ENCODE assay signal across 17 cellular contexts in the genomic region with DNA sequence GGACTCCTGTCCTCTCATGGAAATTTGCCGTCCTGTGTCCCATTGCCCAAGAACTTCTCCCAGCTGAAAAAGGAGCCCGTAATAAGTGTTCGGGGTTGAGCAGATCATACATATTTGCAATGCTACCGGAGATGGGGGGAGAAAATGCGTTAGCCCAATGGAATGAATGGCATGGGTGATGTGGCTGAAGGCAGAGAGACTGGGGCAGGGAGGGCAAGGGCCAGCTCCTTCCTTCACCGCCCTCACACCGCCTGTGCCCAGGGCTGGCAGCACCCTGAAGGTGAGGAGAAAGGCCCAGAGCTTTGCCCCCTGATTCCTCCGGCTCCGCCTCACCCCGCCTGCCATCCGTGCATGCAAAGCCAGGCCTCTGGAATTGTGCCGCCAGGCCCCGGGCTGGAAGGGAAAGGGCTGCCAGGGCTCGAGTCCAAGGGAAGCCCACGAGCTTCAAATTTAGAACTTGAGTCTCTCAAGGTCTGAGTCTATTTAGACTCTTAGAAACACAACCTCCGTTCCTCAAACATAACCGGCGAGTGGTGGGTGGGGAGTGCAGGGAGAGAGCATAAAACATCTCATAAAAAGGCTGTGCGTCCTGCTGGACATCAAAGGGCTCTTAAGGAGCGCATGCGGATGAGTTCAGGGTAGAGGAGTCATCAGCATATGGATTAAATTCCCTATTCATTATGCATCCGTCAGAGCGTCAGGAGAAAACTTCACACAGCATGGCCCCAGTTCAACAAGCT.
A peak's percentile ranks its signal among the peaks of the same experiment; 100 is the strongest.
DNase-seq lines count a peak whose midpoint lies in the region; ATAC-seq and TF ChIP-seq lines count a peak whose summit lies in the region.
"Had no signal": no experiment of that assay in that cellular context is flagged by ENCODE, and none has a peak within 500 bp of the region (broad histone marks: within the 10 kb centered on the region; RNA-seq: fewer than 3 reads in every experiment).

No MANE protein-coding gene starts in this region.

- H4K20me1 ChIP-seq in osteoblast (ENCODE audit: insufficient read depth, low read length), result no peaks in the 10 kb centered on the region

- intact Hi-C loops in uterus (cut with DNase I; ENCODE audit: low total_unique reads), result no loop called here

- H3K4me3 ChIP-seq in epithelial cell of esophagus (ENCODE audit: low read length) (no peak overlapping the region), osteoblast (ENCODE audit: insufficient read depth, low read length) (peak overlapping the region; percentile 48), uterus (no peak overlapping the region)
- H3K4me3 ChIP-seq: right atrium auricular region had no signal

- TF ChIP-seq POLR2A in uterus (IDR thresholded peaks at IDR 0.05), result no peak

- H3K4me2 ChIP-seq in osteoblast (ENCODE audit: insufficient read depth, low read length), result peak overlapping the region; percentile 64

- peaks cover 40% of the 10 kb centered on the region for H3K4me1 ChIP-seq in osteoblast (ENCODE audit: insufficient read depth, low read length)
- H3K4me1 ChIP-seq in uterus, result no peaks in the 10 kb centered on the region
- H3K4me1 ChIP-seq: right atrium auricular region had no signal

- H3K79me2 ChIP-seq in osteoblast (ENCODE audit: insufficient read depth, low read length), result no peaks in the 10 kb centered on the region

- no peaks in the 10 kb centered on the region for H3K9me3 ChIP-seq in osteoblast (ENCODE audit: low read depth, low read length)
- no peaks in the 10 kb centered on the region for H3K9me3 ChIP-seq in uterus
- H3K9me3 ChIP-seq: right atrium auricular region had no signal

- ATAC-seq in GM18861 (IDR thresholded peaks at IDR 0.05; ENCODE audit: unreplicated experiment), result no peak
- ATAC-seq: effector memory CD8-positive, alpha-beta T cell; left cardiac atrium had no signal

- DNase-seq in ELR (ENCODE audit: low read depth) (peak; percentile 98), NCI-H226 (peak; percentile 58), epithelial cell of esophagus (ENCODE audit: low read depth) (peak; percentile 35), osteoblast (ENCODE audit: insufficient read length, low spot score, missing footprints) (peak; percentile 97), uterus (no peak), ACHN (no peak)
- DNase-seq in stimulated activated CD4-positive, alpha-beta T cell treated with anti-CD3 and anti-CD28 coated beads, Interleukin-2, amount 100 ng/mL, for 24 hours, result no peak
- DNase-seq: activated CD4-positive, CD25-positive, alpha-beta regulatory T cell treated with anti-CD3 and anti-CD28 coated beads, Interleukin-2, amount 50 U/mL, for 72 hours; activated T-cell treated with anti-CD3 and anti-CD28 coated beads for 4 hours; CD8-positive, alpha-beta memory T cell; effector memory CD8-positive, alpha-beta T cell; left cardiac atrium; NCI-H1092 treated with DMSO at 0.1 percent for 48 hours; stimulated activated naive CD4-positive, alpha-beta T cell treated with Interleukin-2 at 50 U/mL for 16 hours; SW 1271 had no signal

- TF ChIP-seq CTCF in epithelial cell of esophagus (IDR thresholded peaks at IDR 0.05; ENCODE audit: insufficient read depth, low read depth, low read length, missing control alignments) (no peak), osteoblast (IDR thresholded peaks at IDR 0.05; ENCODE audit: extremely low read depth, low read depth, low read length) (no peak), uterus (IDR thresholded peaks at IDR 0.05) (no peak)

- H3K27me3 ChIP-seq in osteoblast (ENCODE audit: insufficient read depth, low read length), result no peaks in the 10 kb centered on the region
- no peaks in the 10 kb centered on the region for H3K27me3 ChIP-seq in uterus
- H3K27me3 ChIP-seq: right atrium auricular region had no signal

- H2AFZ ChIP-seq in osteoblast (ENCODE audit: low read length), result peak overlapping the region; percentile 90

- H3K27ac ChIP-seq in osteoblast (ENCODE audit: low read depth, low read length) (peak overlapping the region; percentile 96), uterus (no peak overlapping the region)
- H3K27ac ChIP-seq: right atrium auricular region had no signal

- in situ Hi-C loops in ACHN (cut with HindIII; ENCODE audit: low pct_ligation_motif_present, low pct_unique_long_range_greater_than_20kb, low sequenced_read_pairs), result no loop called here

- H3K36me3 ChIP-seq in osteoblast (ENCODE audit: insufficient read depth, low read length), result no peaks in the 10 kb centered on the region
- no peaks in the 10 kb centered on the region for H3K36me3 ChIP-seq in uterus
- H3K36me3 ChIP-seq: right atrium auricular region had no signal

Comparison
In these comparisons a context has a peak if more than half of its experiments do, and no peak if none do; other contexts are left out.
1. DNase-seq: peak in ELR (single experiment), NCI-H226 (single experiment), epithelial cell of esophagus (single experiment) and osteoblast (single experiment); none in uterus (0 of 2), ACHN (single experiment) and stimulated activated CD4-positive, alpha-beta T cell treated with anti-CD3 and anti-CD28 coated beads, Interleukin-2, amount 100 ng/mL, for 24 hours (0 of 2).